ENCODE assay signal across 8 cellular contexts in the genomic region with DNA sequence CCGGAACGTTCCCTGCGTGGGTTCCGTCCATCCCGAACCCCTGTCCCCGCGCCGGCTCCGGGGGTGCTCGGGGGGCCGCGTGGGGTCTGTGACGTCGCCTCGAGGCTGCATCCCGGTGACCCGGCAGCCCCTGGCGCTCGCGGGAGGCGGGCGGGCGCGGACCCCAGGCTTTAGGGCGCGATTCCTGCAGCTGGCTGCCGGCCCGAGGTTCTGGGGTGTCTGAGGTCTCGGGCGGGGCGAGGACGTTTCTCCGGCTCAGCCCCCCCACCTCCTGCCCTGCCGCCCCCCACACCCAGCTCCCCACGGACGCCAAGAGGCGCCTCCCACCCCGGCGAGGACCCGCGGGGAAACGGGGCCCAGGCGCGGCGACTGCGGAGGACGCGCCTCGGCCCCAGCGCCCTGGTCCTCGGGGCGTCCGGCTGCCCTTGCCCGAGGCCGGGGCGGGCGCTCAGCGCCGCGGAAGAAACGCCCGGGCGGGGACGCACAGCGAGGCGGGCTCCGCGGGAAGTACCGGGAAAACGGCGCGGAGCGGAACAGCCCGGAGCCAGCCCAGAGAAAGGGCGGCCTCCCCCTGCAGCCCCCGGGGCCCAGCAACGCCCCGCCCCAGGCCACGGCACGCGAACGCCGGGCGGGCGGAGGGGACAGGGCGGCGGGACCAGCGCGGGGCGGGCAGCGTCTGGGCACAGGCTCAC. TPM values are rescaled to one million over a fixed set of nuclear protein-coding genes. Genes with fewer than 3 reads are reported as not detected.
DNase-seq lines count a peak whose midpoint lies in the region; ATAC-seq and TF ChIP-seq lines count a peak whose summit lies in the region.
"Had no signal": no experiment of that assay in that cellular context is flagged by ENCODE, and none has a peak within 500 bp of the region (broad histone marks: within the 10 kb centered on the region; RNA-seq: fewer than 3 reads in every experiment).

No MANE protein-coding gene starts in this region.

- TF ChIP-seq CTCF in NB4 (IDR thresholded peaks at IDR 0.05; ENCODE audit: low read depth, low read length) (no peak), heart right ventricle (IDR thresholded peaks at IDR 0.05) (no peak)

- H3K4me3 ChIP-seq in NB4 (ENCODE audit: low read depth, low read length) (no peak overlapping the region), heart right ventricle (peak overlapping the region in 9 of 10 donors; percentile 16 to 47 (median 38)), skeletal muscle satellite cell (ENCODE audit: low read length) (no peak overlapping the region)
- H3K4me3 ChIP-seq: SJCRH30 had no signal

- no peak for TF ChIP-seq POLR2A in NB4 (IDR thresholded peaks at IDR 0.05; ENCODE audit: extremely low read depth, insufficient read length)

- WGBS in heart right ventricle, 2 donors = 6 to 8% methylated on average over 63 to 91 of the region's 91 CpGs

- H3K27ac ChIP-seq in heart right ventricle = peak overlapping the region in 5 of 10 donors; percentile 26 to 72 (median 39)
- H3K27ac ChIP-seq: SJCRH30 had no signal

- DNase-seq in NB4 (ENCODE audit: low read depth) = peak; percentile 20
- peak; percentile 4 to 42 for DNase-seq in heart right ventricle
- DNase-seq in UCSD-AML1 (lab: John Stamatoyannopoulos, UW; ENCODE audit: unreplicated experiment) = no peak
- DNase-seq in T1000 (lab: John Stamatoyannopoulos, UW) = no peak
- DNase-seq: SJCRH30 had no signal

- H3K9ac ChIP-seq in skeletal muscle satellite cell (ENCODE audit: low read depth, low read length) = no peak overlapping the region

- ATAC-seq in GM19023 (IDR thresholded peaks at IDR 0.05; ENCODE audit: unreplicated experiment) = peak; percentile 5
- ATAC-seq in heart right ventricle = peak in 1 of 8 donors; percentile 0
- no peak for ATAC-seq in HG02885 (IDR thresholded peaks at IDR 0.05; ENCODE audit: poor library complexity, unreplicated experiment)

- H3K27me3 ChIP-seq in heart right ventricle (peaks cover 5 to 38% (median 16%) of the 10 kb centered on the region in 7 donors), skeletal muscle satellite cell (ENCODE audit: control insufficient read depth, insufficient read depth, low read length) (peaks cover 46% of the 10 kb centered on the region)
- H3K27me3 ChIP-seq: SJCRH30 had no signal

- intact Hi-C loops in heart right ventricle (cut with DNase I) = loop anchor here in 1 of 10 donors (5.0 kb wide), 1 partner anchor 50 kb away; no protein-coding TSS in a partner anchor

- H3K36me3 ChIP-seq in heart right ventricle (no peaks in the 10 kb centered on the region), skeletal muscle satellite cell (ENCODE audit: insufficient read depth, low read length) (no peaks in the 10 kb centered on the region)
- H3K36me3 ChIP-seq: SJCRH30 had no signal

- no peaks in the 10 kb centered on the region for H3K9me3 ChIP-seq in heart right ventricle
- no peaks in the 10 kb centered on the region for H3K9me3 ChIP-seq in skeletal muscle satellite cell (replicated peaks; ENCODE audit: low read length)
- H3K9me3 ChIP-seq: SJCRH30 had no signal

- H3K4me1 ChIP-seq in heart right ventricle (peaks cover 0 to 37% (median 8%) of the 10 kb centered on the region in 9 donors), skeletal muscle satellite cell (ENCODE audit: control insufficient read depth, insufficient read depth, low read length) (peaks cover 22% of the 10 kb centered on the region)
- H3K4me1 ChIP-seq: SJCRH30 had no signal

- peak overlapping the region; percentile 32 for H3K4me2 ChIP-seq in skeletal muscle satellite cell (ENCODE audit: low read length)

RNA-seq across cellular contexts. Expression of a gene that starts 1.3 kb away (rescaled TPM):
- total RNA-seq in heart right ventricle = 10 to 100 TPM in 1 of 10 donors, 1 to 10 TPM in 5, under 1 TPM in 4; 0.25 to 11.3 (median 1.6) TPM
- polyA plus RNA-seq in heart right ventricle = 1 to 10 TPM in 1 of 2 donors, under 1 TPM in 1; 0.51 to 1.3 TPM
- total RNA-seq in skeletal muscle satellite cell (2012; rRNA removed) = 7.9 and 15.9 TPM in 2 replicates
- total RNA-seq: SJCRH30 had no signal

Comparison
In these comparisons a context has a peak if more than half of its experiments do, and no peak if none do; other contexts are left out.
1. DNase-seq: peak in NB4 (single experiment) and heart right ventricle (2 of 2); none in UCSD-AML1 (single experiment) and T1000 (single experiment).
2. H3K4me3 ChIP-seq: peak in heart right ventricle (9 of 10); none in NB4 (single experiment) and skeletal muscle satellite cell (single experiment).